14 cellular contexts compared by ENCODE assay signal in genomic region chr13:74250738-74251190, GRCh38.
DNase-seq lines count a peak whose midpoint lies in the region; ATAC-seq and TF ChIP-seq lines count a peak whose summit lies in the region.
"Had no signal": no experiment of that assay in that cellular context is flagged by ENCODE, and none has a peak within 500 bp of the region (broad histone marks: within the 10 kb centered on the region; RNA-seq: fewer than 3 reads in every experiment).

No MANE protein-coding gene starts in this region.

- H3K36me3 ChIP-seq in BE2C (no peaks in the 10 kb centered on the region), HAP-1 (replicated peaks) (no peaks in the 10 kb centered on the region), adipocyte (ENCODE audit: control insufficient read depth, insufficient read depth, low read length, severe bottlenecking) (no peaks in the 10 kb centered on the region), suprapubic skin (no peaks in the 10 kb centered on the region)
- H3K36me3 ChIP-seq: esophagus muscularis mucosa, sigmoid colon, thoracic aorta had no signal

- peaks cover 2% of the 10 kb centered on the region; the same call in 1 of the 2 replicates for H3K4me1 ChIP-seq in BE2C
- H3K4me1 ChIP-seq in HAP-1: no peaks in the 10 kb centered on the region
- peaks cover 20% of the 10 kb centered on the region for H3K4me1 ChIP-seq in adipocyte (ENCODE audit: control insufficient read depth, insufficient read depth, low read length)
- no peaks in the 10 kb centered on the region for H3K4me1 ChIP-seq in suprapubic skin

- H3K9me3 ChIP-seq in BE2C (no peaks in the 10 kb centered on the region), HAP-1 (no peaks in the 10 kb centered on the region), adipocyte (ENCODE audit: control insufficient read depth, low read length) (no peaks in the 10 kb centered on the region), suprapubic skin (no peaks in the 10 kb centered on the region)
- H3K9me3 ChIP-seq: esophagus muscularis mucosa, sigmoid colon, thoracic aorta had no signal

- TF ChIP-seq CTCF in BE2C (IDR thresholded peaks at IDR 0.05; ENCODE audit: low read depth, low read length): no peak
- no peak for TF ChIP-seq CTCF in suprapubic skin (IDR thresholded peaks at IDR 0.05)

- 15% methylated on average over 2 of the region's 2 CpGs for WGBS in suprapubic skin

- no peak for TF ChIP-seq EP300 in suprapubic skin (IDR thresholded peaks at IDR 0.05)

- H3K27me3 ChIP-seq in BE2C (no peaks in the 10 kb centered on the region), HAP-1 (ENCODE audit: low read depth) (no peaks in the 10 kb centered on the region), adipocyte (replicated peaks; ENCODE audit: control insufficient read depth, insufficient read depth, low read length) (no peaks in the 10 kb centered on the region), suprapubic skin (no peaks in the 10 kb centered on the region)
- H3K27me3 ChIP-seq: esophagus muscularis mucosa, sigmoid colon had no signal

- ATAC-seq in HG03135 (IDR thresholded peaks at IDR 0.05; ENCODE audit: unreplicated experiment): no peak
- ATAC-seq: GM23338 had no signal

- DNase-seq in BE2C: peak; percentile 18
- peak; percentile 4 to 18 for DNase-seq in HAP-1 (ENCODE audit: low spot score in 2 of 2)
- peak; percentile 58 for DNase-seq in adipocyte (ENCODE audit: low read depth)
- peak; percentile 61 for DNase-seq in foreskin melanocyte
- no peak for DNase-seq in ureter (ENCODE audit: low spot score)
- DNase-seq in stimulated activated naive CD4-positive, alpha-beta T cell (lab: John Stamatoyannopoulos, UW): no peak
- DNase-seq in suprapubic skin (ENCODE audit: low spot score in 2 of 2): no peak
- DNase-seq: NCI-H1092 treated with DMSO at 0.1 percent for 48 hours, SHP77, sigmoid colon had no signal

- no peak for TF ChIP-seq POLR2A in suprapubic skin (IDR thresholded peaks at IDR 0.05)

- no peak overlapping the region for H3K9ac ChIP-seq in adipocyte (ENCODE audit: low read length)

- H3K4me3 ChIP-seq in BE2C (ENCODE audit: low read depth, low read length) (no peak overlapping the region), HAP-1 (no peak overlapping the region), adipocyte (ENCODE audit: low read length) (no peak overlapping the region), suprapubic skin (no peak overlapping the region)
- H3K4me3 ChIP-seq: esophagus muscularis mucosa, GM23338, sigmoid colon, thoracic aorta had no signal

- in situ Hi-C loops in HAP-1 (cut with MboI; ENCODE audit: low sequenced_read_pairs): no loop called here

- H3K27ac ChIP-seq in suprapubic skin: no peak overlapping the region
- H3K27ac ChIP-seq: esophagus muscularis mucosa had no signal

Comparison
In these comparisons a context has a peak if more than half of its experiments do, and no peak if none do; other contexts are left out.
1. DNase-seq: peak in BE2C (single experiment), HAP-1 (2 of 2), adipocyte (single experiment) and foreskin melanocyte (single experiment); none in ureter (single experiment), stimulated activated naive CD4-positive, alpha-beta T cell (0 of 6) and suprapubic skin (0 of 2).